Comparison of ENCODE assay signal across 8 cellular contexts in genomic region chr12:56160160-56160763, GRCh38. TPM values are rescaled to one million over a fixed set of nuclear protein-coding genes. Genes with fewer than 3 reads are reported as not detected.
A peak's percentile ranks its signal among the peaks of the same experiment; 100 is the strongest.
DNase-seq lines count a peak whose midpoint lies in the region; ATAC-seq and TF ChIP-seq lines count a peak whose summit lies in the region.

No MANE protein-coding gene starts in this region.

- intact Hi-C loops in transverse colon (cut with DNase I; ENCODE audit: low total_unique reads): no loop called here

- H3K9ac ChIP-seq in neural cell (ENCODE audit: low read length): peak overlapping the region; percentile 97

- H3K4me1 ChIP-seq in HEK293 (ENCODE audit: control insufficient read depth, insufficient read depth, low read length) (peaks cover 3% of the 10 kb centered on the region; the same call in 1 of the 2 replicates), ectodermal cell (ENCODE audit: control insufficient read depth, insufficient read depth, low read length) (peaks cover 38% of the 10 kb centered on the region), transverse colon (peaks cover 7 to 42% (median 38%) of the 10 kb centered on the region in 4 donors)

- H3K79me2 ChIP-seq in neural cell (replicated peaks; ENCODE audit: insufficient read depth, low read length): peaks cover 26% of the 10 kb centered on the region

- DNase-seq in activated CD4-positive, alpha-beta T cell treated with anti-CD3 and anti-CD28 coated beads for 4 hours: peak; percentile 53 to 66
- DNase-seq in transverse colon (peak; percentile 63), NCI-H1694 (lab: John Stamatoyannopoulos, UW) (no peak)

- H4K20me1 ChIP-seq in neural cell (ENCODE audit: insufficient read depth): peaks cover 5% of the 10 kb centered on the region

- peak overlapping the region; percentile 97 for H3K4me2 ChIP-seq in neural cell (ENCODE audit: low read length)

- 59 to 71% methylated on average over 7 of the region's 7 CpGs for WGBS in ectodermal cell, 2 experiments
- 7 to 21% methylated on average over 3 to 7 of the region's 7 CpGs for WGBS in transverse colon (ENCODE audit: low coverage in 1 of 2), 2 donors

- no peaks in the 10 kb centered on the region for H3K9me2 ChIP-seq in neural cell (ENCODE audit: insufficient read depth, low read length)

- TF ChIP-seq POLR2A in transverse colon (IDR thresholded peaks at IDR 0.05): peak; percentile 34

- no peak for TF ChIP-seq RAD21 in neural cell (conservative IDR thresholded peaks at IDR 0.05)

- H3K27ac ChIP-seq in HEK293 (ENCODE audit: extremely low read depth, low read depth, low read length): peak overlapping the region; percentile 29; the same call in 1 of the 2 replicates
- peak overlapping the region; percentile 62 for H3K27ac ChIP-seq in ectodermal cell (ENCODE audit: insufficient read depth, low read depth, low read length, poor library complexity, severe bottlenecking)
- H3K27ac ChIP-seq in neural cell (ENCODE audit: low read length): peak overlapping the region; percentile 95
- peak overlapping the region; percentile 94 to 100 (median 98) for H3K27ac ChIP-seq in transverse colon

- POLR2A ChIA-PET in HEK293 (lab: Yijun Ruan, JAX): interaction anchor here (0.6 to 3.7 kb wide), 9 partner anchors 8 to 62 kb away, joined by 3 to 42 read pairs (median 8); partner anchors contain the start of genes ESYT1, MYL6B, RNF41 and SMARCC2

- CTCF ChIA-PET in HEK293 (lab: Yijun Ruan, JAX): interaction anchor here (1.8 to 2.9 kb wide), 3 partner anchors 29 to 81 kb away, joined by 3 to 16 read pairs (median 5); partner anchors contain the start of genes ERBB3 and SMARCC2

- TF ChIP-seq EP300 in neural cell (conservative IDR thresholded peaks at IDR 0.05; ENCODE audit: poor library complexity, severe bottlenecking) (no peak), transverse colon (IDR thresholded peaks at IDR 0.05; ENCODE audit: low read depth) (no peak)

- TF ChIP-seq CTCF in HEK293 (tag by site-specific recombination; IDR thresholded peaks at IDR 0.05): no peak
- TF ChIP-seq CTCF in neural cell (IDR thresholded peaks at IDR 0.05; ENCODE audit: poor library complexity, severe bottlenecking): no peak
- no peak for TF ChIP-seq CTCF in transverse colon (IDR thresholded peaks at IDR 0.05)

- H3K27me3 ChIP-seq in ectodermal cell (ENCODE audit: control insufficient read depth, insufficient read depth, low read length, poor library complexity, severe bottlenecking) (no peaks in the 10 kb centered on the region), neural cell (ENCODE audit: insufficient read depth, low read depth, low read length) (no peaks in the 10 kb centered on the region), transverse colon (no peaks in the 10 kb centered on the region)

- H2AFZ ChIP-seq in neural cell (ENCODE audit: low read depth, low read length): no peak overlapping the region

- H3K4me3 ChIP-seq in HEK293 (ENCODE audit: low read depth, low read length) (peak overlapping the region; percentile 90; the same call in 1 of the 2 replicates), ectodermal cell (ENCODE audit: insufficient read depth, low read depth, low read length) (peak overlapping the region; percentile 70), neural cell (ENCODE audit: low read length) (peak overlapping the region; percentile 79), transverse colon (peak overlapping the region; percentile 77 to 94 (median 84))

- ATAC-seq in HG03439 (IDR thresholded peaks at IDR 0.05; ENCODE audit: unreplicated experiment) (no peak), HG03378 (IDR thresholded peaks at IDR 0.05; ENCODE audit: unreplicated experiment) (no peak)

- H3K36me3 ChIP-seq in HEK293 (ENCODE audit: control insufficient read depth in 2 of 2, insufficient read depth in 1 of 2, low read length in 2 of 2): peaks cover 20 to 69% of the 10 kb centered on the region in 2 experiments
- peaks cover 42% of the 10 kb centered on the region for H3K36me3 ChIP-seq in ectodermal cell (ENCODE audit: control insufficient read depth, insufficient read depth, low read length)
- peaks cover 13% of the 10 kb centered on the region for H3K36me3 ChIP-seq in neural cell (ENCODE audit: insufficient read depth, low read length)
- H3K36me3 ChIP-seq in transverse colon: peaks cover 0 to 32% (median 11%) of the 10 kb centered on the region in 4 donors

- H3K9me3 ChIP-seq in HEK293 (ENCODE audit: control insufficient read depth, insufficient read depth, low read depth, low read length): no peaks in the 10 kb centered on the region
- H3K9me3 ChIP-seq in ectodermal cell (ENCODE audit: control insufficient read depth, low read length): no peaks in the 10 kb centered on the region
- H3K9me3 ChIP-seq in neural cell (ENCODE audit: low read length): no peaks in the 10 kb centered on the region
- no peaks in the 10 kb centered on the region for H3K9me3 ChIP-seq in transverse colon

- in situ Hi-C loops in transverse colon (cut with MboI; ENCODE audit: low pct_ligation_motif_present in 1 of 4, low pct_unique_long_range_greater_than_20kb in 1 of 4, low sequenced_read_pairs in 3 of 4): no loop called here

- peaks cover 5% of the 10 kb centered on the region for H3F3A ChIP-seq in neural cell (ENCODE audit: insufficient read depth, low read length, poor library complexity, severe bottlenecking)

TF ChIP-seq in HEK293, 187 proteins besides CTCF, POLR2A, EP300 and RAD21:
- TF ChIP-seq ZNF274 (IDR thresholded peaks at IDR 0.05; ENCODE audit: low read length): no peak
- no peak for TF ChIP-seq ZNF274 (tag by site-specific recombination; IDR thresholded peaks at IDR 0.05; ENCODE audit: borderline replicate concordance)
- TF ChIP-seq PRDM1 (tag by site-specific recombination; IDR thresholded peaks at IDR 0.05): peak; percentile 66; the same call in 1 of the 2 replicates

TF ChIP-seq in neural cell, 6 proteins besides CTCF, POLR2A, EP300 and RAD21:
- TF ChIP-seq MXI1 (conservative IDR thresholded peaks at IDR 0.05; ENCODE audit: poor library complexity, severe bottlenecking): no peak
- TF ChIP-seq POLR2AphosphoS5 (IDR thresholded peaks at IDR 0.05): peak; percentile 27
- TF ChIP-seq EZH2 (IDR thresholded peaks at IDR 0.05; ENCODE audit: borderline replicate concordance, insufficient read depth, low read length, poor library complexity, severe bottlenecking): no peak
- TF ChIP-seq SMC3 (conservative IDR thresholded peaks at IDR 0.05; ENCODE audit: poor library complexity): no peak

RNA-seq across cellular contexts. Expression of gene MYL6, which starts 2.1 kb away (rescaled TPM):
- polyA plus RNA-seq in ectodermal cell (2013, experiment 1 of 4): 1,681 TPM
- polyA plus RNA-seq in ectodermal cell (2013, experiment 2 of 4): 1,478 TPM
- polyA plus RNA-seq in ectodermal cell (2013, experiment 3 of 4): 1,294 TPM
- polyA plus RNA-seq in ectodermal cell (2013, experiment 4 of 4): 1,438 TPM
- polyA plus RNA-seq in neural cell: 2,918 and 3,234 TPM in 2 replicates
- polyA minus RNA-seq in neural cell: 523 and 580 TPM in 2 replicates
- 1,000 to 10,000 TPM; 1,233 to 3,440 (median 2,458) TPM for total RNA-seq in transverse colon

RNA-seq across cellular contexts. Expression of gene MYL6B, which starts 7.9 kb away (rescaled TPM):
- 215 TPM for polyA plus RNA-seq in ectodermal cell (2013, experiment 1 of 4)
- 204 TPM for polyA plus RNA-seq in ectodermal cell (2013, experiment 2 of 4)
- 195 TPM for polyA plus RNA-seq in ectodermal cell (2013, experiment 3 of 4)
- 229 TPM for polyA plus RNA-seq in ectodermal cell (2013, experiment 4 of 4)
- 369 and 376 TPM in 2 replicates for polyA plus RNA-seq in neural cell
- 78.0 and 82.5 TPM in 2 replicates for polyA minus RNA-seq in neural cell
- 10 to 100 TPM in 3 of 4 donors, not detected in 1; 26.4 to 30.0 (median 26.7) TPM for total RNA-seq in transverse colon

RNA-seq across cellular contexts. Expression of gene SMARCC2, which starts 29.0 kb away (rescaled TPM):
- 133 TPM for polyA plus RNA-seq in ectodermal cell (2013, experiment 1 of 4)
- 140 TPM for polyA plus RNA-seq in ectodermal cell (2013, experiment 2 of 4)
- 112 TPM for polyA plus RNA-seq in ectodermal cell (2013, experiment 3 of 4)
- polyA plus RNA-seq in ectodermal cell (2013, experiment 4 of 4): 120 TPM
- polyA plus RNA-seq in neural cell: 85.6 and 93.2 TPM in 2 replicates
- 157 TPM in 2 replicates for polyA minus RNA-seq in neural cell
- 100 to 1,000 TPM in 3 of 4 donors, 10 to 100 TPM in 1; 63.8 to 231 (median 135) TPM for total RNA-seq in transverse colon

RNA-seq across cellular contexts. Expression of gene ESYT1, which starts 32.2 kb away (rescaled TPM):
- polyA plus RNA-seq in ectodermal cell (2013, experiment 1 of 4): 117 TPM
- polyA plus RNA-seq in ectodermal cell (2013, experiment 2 of 4): 139 TPM
- 80.5 TPM for polyA plus RNA-seq in ectodermal cell (2013, experiment 3 of 4)
- 88.8 TPM for polyA plus RNA-seq in ectodermal cell (2013, experiment 4 of 4)
- polyA plus RNA-seq in neural cell: 19.6 and 25.1 TPM in 2 replicates
- 16.4 and 26.1 TPM in 2 replicates for polyA minus RNA-seq in neural cell
- total RNA-seq in transverse colon: 100 to 1,000 TPM in 2 of 4 donors, 10 to 100 TPM in 2; 94.2 to 133 (median 97.9) TPM

RNA-seq across cellular contexts. Expression of gene ZC3H10, which starts 42.2 kb away (rescaled TPM):
- 8.6 TPM for polyA plus RNA-seq in ectodermal cell (2013, experiment 1 of 4)
- 7.2 TPM for polyA plus RNA-seq in ectodermal cell (2013, experiment 2 of 4)
- 5.1 TPM for polyA plus RNA-seq in ectodermal cell (2013, experiment 3 of 4)
- 5.5 TPM for polyA plus RNA-seq in ectodermal cell (2013, experiment 4 of 4)
- polyA plus RNA-seq in neural cell: 6.7 and 11.3 TPM in 2 replicates
- polyA minus RNA-seq in neural cell: 18.8 and 25.1 TPM in 2 replicates
- total RNA-seq in transverse colon: 10 to 100 TPM in 1 of 4 donors, 1 to 10 TPM in 3; 3.7 to 10.1 (median 4.5) TPM

Comparison
In these comparisons a context has a peak if more than half of its experiments do, and no peak if none do; other contexts are left out.
1. H3K27ac ChIP-seq: peak in every context shown above with its lines; median percentile 98 in transverse colon; 95 in neural cell; 62 in ectodermal cell; 29 in HEK293.